Comparison of ENCODE assay signal across 1 cellular context in the genomic region with DNA sequence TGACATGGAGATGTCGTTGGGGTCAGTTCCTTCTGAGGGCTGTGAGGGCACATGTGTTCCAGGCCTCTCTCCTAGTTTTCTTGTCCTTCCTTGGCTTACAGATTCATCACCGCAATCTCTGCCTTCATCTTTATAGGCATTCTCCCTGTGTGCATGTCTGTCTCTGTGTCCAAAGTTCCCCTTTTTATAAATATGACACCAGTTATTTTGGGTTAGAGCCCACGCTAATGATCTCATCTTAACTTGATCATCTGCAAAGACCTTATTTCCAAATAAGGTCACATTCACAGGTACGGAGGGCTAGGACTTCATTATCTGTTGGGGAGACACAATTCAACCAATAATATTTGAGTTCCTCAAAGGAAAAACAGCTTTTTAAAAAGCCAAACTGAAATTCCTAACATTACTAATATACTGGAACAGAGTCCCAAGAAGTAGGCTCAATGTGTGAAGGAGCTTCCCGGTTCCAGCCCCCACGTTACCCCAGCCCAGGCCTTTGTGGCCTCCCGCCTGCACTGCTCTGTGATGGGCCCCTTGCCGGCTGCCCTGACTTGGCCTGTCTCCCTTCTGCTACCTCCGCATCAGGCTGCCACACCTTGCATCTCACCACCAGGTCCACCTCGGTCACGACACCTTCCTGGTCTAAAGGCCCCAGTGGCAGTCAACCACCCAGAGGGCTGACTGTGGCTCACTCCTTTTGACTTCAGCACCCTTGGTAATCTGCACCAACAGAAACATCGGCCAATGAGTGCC.
TF ChIP-seq lines count a peak whose summit lies in the region.

No MANE protein-coding gene starts in this region.

TF ChIP-seq in GM12878, 131 proteins besides CTCF, POLR2A, EP300 and RAD21 (continued from another document):
- TF ChIP-seq SP1 (IDR thresholded peaks at IDR 0.05; ENCODE audit: low read depth, low read length) = no peak
- TF ChIP-seq NBN (IDR thresholded peaks at IDR 0.05) = no peak
- no peak for TF ChIP-seq ZNF274 (IDR thresholded peaks at IDR 0.05; ENCODE audit: insufficient read depth, insufficient read length)
- TF ChIP-seq ETV6 (conservative IDR thresholded peaks at IDR 0.05 in 1 of 2, IDR thresholded peaks at IDR 0.05 in 1 of 2; ENCODE audit: borderline replicate concordance in 1 of 2, low read depth in 1 of 2) = no peak
- TF ChIP-seq GABPA (IDR thresholded peaks at IDR 0.05; ENCODE audit: low read depth) = no peak
- TF ChIP-seq RAD51 (IDR thresholded peaks at IDR 0.05) = no peak
- TF ChIP-seq SREBF2 (IDR thresholded peaks at IDR 0.05; ENCODE audit: low read length) = no peak
- TF ChIP-seq LARP7 (IDR thresholded peaks at IDR 0.05) = no peak
- TF ChIP-seq RBBP5 (conservative IDR thresholded peaks at IDR 0.05) = no peak
- TF ChIP-seq SMARCA5 (IDR thresholded peaks at IDR 0.05) = no peak
- TF ChIP-seq, protein P1, sequence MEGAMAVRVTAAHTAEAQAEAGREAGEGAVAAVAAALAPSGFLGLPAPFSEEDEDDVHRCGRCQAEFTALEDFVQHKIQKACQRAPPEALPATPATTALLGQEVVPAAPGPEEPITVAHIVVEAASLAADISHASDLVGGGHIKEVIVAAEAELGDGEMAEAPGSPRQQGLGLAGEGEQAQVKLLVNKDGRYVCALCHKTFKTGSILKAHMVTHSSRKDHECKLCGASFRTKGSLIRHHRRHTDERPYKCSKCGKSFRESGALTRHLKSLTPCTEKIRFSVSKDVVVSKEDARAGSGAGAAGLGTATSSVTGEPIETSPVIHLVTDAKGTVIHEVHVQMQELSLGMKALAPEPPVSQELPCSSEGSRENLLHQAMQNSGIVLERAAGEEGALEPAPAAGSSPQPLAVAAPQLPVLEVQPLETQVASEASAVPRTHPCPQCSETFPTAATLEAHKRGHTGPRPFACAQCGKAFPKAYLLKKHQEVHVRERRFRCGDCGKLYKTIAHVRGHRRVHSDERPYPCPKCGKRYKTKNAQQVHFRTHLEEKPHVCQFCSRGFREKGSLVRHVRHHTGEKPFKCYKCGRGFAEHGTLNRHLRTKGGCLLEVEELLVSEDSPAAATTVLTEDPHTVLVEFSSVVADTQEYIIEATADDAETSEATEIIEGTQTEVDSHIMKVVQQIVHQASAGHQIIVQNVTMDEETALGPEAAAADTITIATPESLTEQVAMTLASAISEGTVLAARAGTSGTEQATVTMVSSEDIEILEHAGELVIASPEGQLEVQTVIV (IDR thresholded peaks at IDR 0.05; ENCODE audit: borderline replicate concordance, partially characterized antibody) = no peak
- TF ChIP-seq, protein P2, sequence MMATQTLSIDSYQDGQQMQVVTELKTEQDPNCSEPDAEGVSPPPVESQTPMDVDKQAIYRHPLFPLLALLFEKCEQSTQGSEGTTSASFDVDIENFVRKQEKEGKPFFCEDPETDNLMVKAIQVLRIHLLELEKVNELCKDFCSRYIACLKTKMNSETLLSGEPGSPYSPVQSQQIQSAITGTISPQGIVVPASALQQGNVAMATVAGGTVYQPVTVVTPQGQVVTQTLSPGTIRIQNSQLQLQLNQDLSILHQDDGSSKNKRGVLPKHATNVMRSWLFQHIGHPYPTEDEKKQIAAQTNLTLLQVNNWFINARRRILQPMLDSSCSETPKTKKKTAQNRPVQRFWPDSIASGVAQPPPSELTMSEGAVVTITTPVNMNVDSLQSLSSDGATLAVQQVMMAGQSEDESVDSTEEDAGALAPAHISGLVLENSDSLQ (IDR thresholded peaks at IDR 0.05) = no peak
- peak; percentile 63; the same call in 1 of the 2 replicates for TF ChIP-seq RUNX3 (IDR thresholded peaks at IDR 0.05; ENCODE audit: low read length)
- TF ChIP-seq GATAD2B (conservative IDR thresholded peaks at IDR 0.05; ENCODE audit: low read depth) = no peak
- TF ChIP-seq, protein P3, sequence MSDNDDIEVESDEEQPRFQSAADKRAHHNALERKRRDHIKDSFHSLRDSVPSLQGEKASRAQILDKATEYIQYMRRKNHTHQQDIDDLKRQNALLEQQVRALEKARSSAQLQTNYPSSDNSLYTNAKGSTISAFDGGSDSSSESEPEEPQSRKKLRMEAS (IDR thresholded peaks at IDR 0.05; ENCODE audit: low read depth, low read length) = no peak
- TF ChIP-seq HDGF (IDR thresholded peaks at IDR 0.05) = peak; percentile 79; the same call in 1 of the 2 replicates
- TF ChIP-seq RCOR1 (conservative IDR thresholded peaks at IDR 0.05; ENCODE audit: low read depth, low read length) = no peak
- no peak for TF ChIP-seq CEBPB (IDR thresholded peaks at IDR 0.05; ENCODE audit: borderline replicate concordance in 1 of 2, low read depth in 2 of 2, low read length in 2 of 2)
- no peak for TF ChIP-seq EED (IDR thresholded peaks at IDR 0.05; ENCODE audit: low read depth)
- TF ChIP-seq ZNF24 (IDR thresholded peaks at IDR 0.05) = no peak
- TF ChIP-seq NR2F1 (conservative IDR thresholded peaks at IDR 0.05) = no peak
- TF ChIP-seq MEF2B (IDR thresholded peaks at IDR 0.05; ENCODE audit: partially characterized antibody, poor library complexity, severe bottlenecking) = peak; percentile 54
- TF ChIP-seq ZBED1 (IDR thresholded peaks at IDR 0.05; ENCODE audit: borderline replicate concordance) = peak; percentile 77; the same call in 1 of the 2 replicates
- no peak for TF ChIP-seq RELA (IDR thresholded peaks at IDR 0.05; ENCODE audit: borderline replicate concordance, partially characterized antibody)
- TF ChIP-seq, protein P4, sequence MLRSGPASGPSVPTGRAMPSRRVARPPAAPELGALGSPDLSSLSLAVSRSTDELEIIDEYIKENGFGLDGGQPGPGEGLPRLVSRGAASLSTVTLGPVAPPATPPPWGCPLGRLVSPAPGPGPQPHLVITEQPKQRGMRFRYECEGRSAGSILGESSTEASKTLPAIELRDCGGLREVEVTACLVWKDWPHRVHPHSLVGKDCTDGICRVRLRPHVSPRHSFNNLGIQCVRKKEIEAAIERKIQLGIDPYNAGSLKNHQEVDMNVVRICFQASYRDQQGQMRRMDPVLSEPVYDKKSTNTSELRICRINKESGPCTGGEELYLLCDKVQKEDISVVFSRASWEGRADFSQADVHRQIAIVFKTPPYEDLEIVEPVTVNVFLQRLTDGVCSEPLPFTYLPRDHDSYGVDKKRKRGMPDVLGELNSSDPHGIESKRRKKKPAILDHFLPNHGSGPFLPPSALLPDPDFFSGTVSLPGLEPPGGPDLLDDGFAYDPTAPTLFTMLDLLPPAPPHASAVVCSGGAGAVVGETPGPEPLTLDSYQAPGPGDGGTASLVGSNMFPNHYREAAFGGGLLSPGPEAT (IDR thresholded peaks at IDR 0.05; ENCODE audit: low read depth) = no peak
- no peak for TF ChIP-seq KAT2A (conservative IDR thresholded peaks at IDR 0.05; ENCODE audit: control insufficient read depth, low read depth, low read length)
- no peak for TF ChIP-seq SMC3 (IDR thresholded peaks at IDR 0.05; ENCODE audit: borderline replicate concordance, low read length)
- TF ChIP-seq, protein P5, sequence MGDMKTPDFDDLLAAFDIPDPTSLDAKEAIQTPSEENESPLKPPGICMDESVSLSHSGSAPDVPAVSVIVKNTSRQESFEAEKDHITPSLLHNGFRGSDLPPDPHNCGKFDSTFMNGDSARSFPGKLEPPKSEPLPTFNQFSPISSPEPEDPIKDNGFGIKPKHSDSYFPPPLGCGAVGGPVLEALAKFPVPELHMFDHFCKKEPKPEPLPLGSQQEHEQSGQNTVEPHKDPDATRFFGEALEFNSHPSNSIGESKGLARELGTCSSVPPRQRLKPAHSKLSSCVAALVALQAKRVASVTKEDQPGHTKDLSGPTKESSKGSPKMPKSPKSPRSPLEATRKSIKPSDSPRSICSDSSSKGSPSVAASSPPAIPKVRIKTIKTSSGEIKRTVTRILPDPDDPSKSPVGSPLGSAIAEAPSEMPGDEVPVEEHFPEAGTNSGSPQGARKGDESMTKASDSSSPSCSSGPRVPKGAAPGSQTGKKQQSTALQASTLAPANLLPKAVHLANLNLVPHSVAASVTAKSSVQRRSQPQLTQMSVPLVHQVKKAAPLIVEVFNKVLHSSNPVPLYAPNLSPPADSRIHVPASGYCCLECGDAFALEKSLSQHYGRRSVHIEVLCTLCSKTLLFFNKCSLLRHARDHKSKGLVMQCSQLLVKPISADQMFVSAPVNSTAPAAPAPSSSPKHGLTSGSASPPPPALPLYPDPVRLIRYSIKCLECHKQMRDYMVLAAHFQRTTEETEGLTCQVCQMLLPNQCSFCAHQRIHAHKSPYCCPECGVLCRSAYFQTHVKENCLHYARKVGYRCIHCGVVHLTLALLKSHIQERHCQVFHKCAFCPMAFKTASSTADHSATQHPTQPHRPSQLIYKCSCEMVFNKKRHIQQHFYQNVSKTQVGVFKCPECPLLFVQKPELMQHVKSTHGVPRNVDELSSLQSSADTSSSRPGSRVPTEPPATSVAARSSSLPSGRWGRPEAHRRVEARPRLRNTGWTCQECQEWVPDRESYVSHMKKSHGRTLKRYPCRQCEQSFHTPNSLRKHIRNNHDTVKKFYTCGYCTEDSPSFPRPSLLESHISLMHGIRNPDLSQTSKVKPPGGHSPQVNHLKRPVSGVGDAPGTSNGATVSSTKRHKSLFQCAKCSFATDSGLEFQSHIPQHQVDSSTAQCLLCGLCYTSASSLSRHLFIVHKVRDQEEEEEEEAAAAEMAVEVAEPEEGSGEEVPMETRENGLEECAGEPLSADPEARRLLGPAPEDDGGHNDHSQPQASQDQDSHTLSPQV (IDR thresholded peaks at IDR 0.05) = no peak
- no peak for TF ChIP-seq SPI1 (IDR thresholded peaks at IDR 0.05; ENCODE audit: borderline replicate concordance, insufficient read depth, low read depth, low read length)
- TF ChIP-seq SUPT20H (IDR thresholded peaks at IDR 0.05; ENCODE audit: borderline replicate concordance, control insufficient read depth, low read depth, low read length) = no peak
- TF ChIP-seq HCFC1 (IDR thresholded peaks at IDR 0.05; ENCODE audit: low read length) = no peak
- TF ChIP-seq, protein P6, sequence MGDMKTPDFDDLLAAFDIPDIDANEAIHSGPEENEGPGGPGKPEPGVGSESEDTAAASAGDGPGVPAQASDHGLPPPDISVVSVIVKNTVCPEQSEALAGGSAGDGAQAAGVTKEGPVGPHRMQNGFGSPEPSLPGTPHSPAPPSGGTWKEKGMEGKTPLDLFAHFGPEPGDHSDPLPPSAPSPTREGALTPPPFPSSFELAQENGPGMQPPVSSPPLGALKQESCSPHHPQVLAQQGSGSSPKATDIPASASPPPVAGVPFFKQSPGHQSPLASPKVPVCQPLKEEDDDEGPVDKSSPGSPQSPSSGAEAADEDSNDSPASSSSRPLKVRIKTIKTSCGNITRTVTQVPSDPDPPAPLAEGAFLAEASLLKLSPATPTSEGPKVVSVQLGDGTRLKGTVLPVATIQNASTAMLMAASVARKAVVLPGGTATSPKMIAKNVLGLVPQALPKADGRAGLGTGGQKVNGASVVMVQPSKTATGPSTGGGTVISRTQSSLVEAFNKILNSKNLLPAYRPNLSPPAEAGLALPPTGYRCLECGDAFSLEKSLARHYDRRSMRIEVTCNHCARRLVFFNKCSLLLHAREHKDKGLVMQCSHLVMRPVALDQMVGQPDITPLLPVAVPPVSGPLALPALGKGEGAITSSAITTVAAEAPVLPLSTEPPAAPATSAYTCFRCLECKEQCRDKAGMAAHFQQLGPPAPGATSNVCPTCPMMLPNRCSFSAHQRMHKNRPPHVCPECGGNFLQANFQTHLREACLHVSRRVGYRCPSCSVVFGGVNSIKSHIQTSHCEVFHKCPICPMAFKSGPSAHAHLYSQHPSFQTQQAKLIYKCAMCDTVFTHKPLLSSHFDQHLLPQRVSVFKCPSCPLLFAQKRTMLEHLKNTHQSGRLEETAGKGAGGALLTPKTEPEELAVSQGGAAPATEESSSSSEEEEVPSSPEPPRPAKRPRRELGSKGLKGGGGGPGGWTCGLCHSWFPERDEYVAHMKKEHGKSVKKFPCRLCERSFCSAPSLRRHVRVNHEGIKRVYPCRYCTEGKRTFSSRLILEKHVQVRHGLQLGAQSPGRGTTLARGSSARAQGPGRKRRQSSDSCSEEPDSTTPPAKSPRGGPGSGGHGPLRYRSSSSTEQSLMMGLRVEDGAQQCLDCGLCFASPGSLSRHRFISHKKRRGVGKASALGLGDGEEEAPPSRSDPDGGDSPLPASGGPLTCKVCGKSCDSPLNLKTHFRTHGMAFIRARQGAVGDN (IDR thresholded peaks at IDR 0.05) = no peak
- 0 out of 2 replicates have a peak, but pooled peaks have one; percentile 36 for TF ChIP-seq YY1 (IDR thresholded peaks at IDR 0.05; ENCODE audit: low read depth, low read length)
- TF ChIP-seq SIN3A (IDR thresholded peaks at IDR 0.05; ENCODE audit: low read depth, low read length) = no peak
- no peak for TF ChIP-seq EZH2 (IDR thresholded peaks at IDR 0.05; ENCODE audit: borderline replicate concordance, control insufficient read depth, low read depth, low read length)
- no peak for TF ChIP-seq DPF2 (IDR thresholded peaks at IDR 0.05)
- TF ChIP-seq, protein P7, sequence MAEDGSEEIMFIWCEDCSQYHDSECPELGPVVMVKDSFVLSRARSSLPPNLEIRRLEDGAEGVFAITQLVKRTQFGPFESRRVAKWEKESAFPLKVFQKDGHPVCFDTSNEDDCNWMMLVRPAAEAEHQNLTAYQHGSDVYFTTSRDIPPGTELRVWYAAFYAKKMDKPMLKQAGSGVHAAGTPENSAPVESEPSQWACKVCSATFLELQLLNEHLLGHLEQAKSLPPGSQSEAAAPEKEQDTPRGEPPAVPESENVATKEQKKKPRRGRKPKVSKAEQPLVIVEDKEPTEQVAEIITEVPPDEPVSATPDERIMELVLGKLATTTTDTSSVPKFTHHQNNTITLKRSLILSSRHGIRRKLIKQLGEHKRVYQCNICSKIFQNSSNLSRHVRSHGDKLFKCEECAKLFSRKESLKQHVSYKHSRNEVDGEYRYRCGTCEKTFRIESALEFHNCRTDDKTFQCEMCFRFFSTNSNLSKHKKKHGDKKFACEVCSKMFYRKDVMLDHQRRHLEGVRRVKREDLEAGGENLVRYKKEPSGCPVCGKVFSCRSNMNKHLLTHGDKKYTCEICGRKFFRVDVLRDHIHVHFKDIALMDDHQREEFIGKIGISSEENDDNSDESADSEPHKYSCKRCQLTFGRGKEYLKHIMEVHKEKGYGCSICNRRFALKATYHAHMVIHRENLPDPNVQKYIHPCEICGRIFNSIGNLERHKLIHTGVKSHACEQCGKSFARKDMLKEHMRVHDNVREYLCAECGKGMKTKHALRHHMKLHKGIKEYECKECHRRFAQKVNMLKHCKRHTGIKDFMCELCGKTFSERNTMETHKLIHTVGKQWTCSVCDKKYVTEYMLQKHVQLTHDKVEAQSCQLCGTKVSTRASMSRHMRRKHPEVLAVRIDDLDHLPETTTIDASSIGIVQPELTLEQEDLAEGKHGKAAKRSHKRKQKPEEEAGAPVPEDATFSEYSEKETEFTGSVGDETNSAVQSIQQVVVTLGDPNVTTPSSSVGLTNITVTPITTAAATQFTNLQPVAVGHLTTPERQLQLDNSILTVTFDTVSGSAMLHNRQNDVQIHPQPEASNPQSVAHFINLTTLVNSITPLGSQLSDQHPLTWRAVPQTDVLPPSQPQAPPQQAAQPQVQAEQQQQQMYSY (CRISPR knock-in tag; IDR thresholded peaks at IDR 0.05) = 0 out of 2 replicates have a peak, but pooled peaks have one; percentile 5
- no peak for TF ChIP-seq ESRRA (IDR thresholded peaks at IDR 0.05; ENCODE audit: low read length)
